In the genomic region with DNA sequence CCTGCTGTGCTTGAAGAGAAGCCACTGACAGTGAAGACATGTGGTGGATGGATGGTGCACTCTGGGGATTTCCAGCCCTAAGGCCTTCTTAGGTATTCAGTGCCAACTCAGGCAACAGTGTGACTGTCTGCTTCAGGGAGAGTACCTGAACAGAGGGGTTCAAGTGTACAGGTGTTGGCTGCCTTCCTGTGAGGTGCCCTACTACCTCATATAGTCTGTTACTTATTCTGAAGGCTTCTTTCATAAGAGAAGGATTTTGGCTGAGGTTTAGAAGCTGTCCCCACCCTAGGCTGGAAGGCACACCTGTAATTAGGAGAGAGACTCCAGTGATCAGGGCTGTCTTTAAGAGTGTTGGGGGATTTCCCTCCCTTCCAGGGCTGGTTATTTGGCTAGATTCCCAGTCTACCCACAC, we compare ENCODE assay signal across 14 cellular contexts. TPM values are rescaled to one million over a fixed set of nuclear protein-coding genes. Genes with fewer than 3 reads are reported as not detected.
DNase-seq lines count a peak whose midpoint lies in the region; ATAC-seq and TF ChIP-seq lines count a peak whose summit lies in the region.
"Had no signal": no experiment of that assay in that cellular context is flagged by ENCODE, and none has a peak within 500 bp of the region (broad histone marks: within the 10 kb centered on the region; RNA-seq: fewer than 3 reads in every experiment).

No MANE protein-coding gene starts in this region.

- intact Hi-C loops in ascending aorta (cut with DNase I): no loop called here

- no peak overlapping the region for H3K4me3 ChIP-seq in KMS-11 (IDR thresholded peaks at IDR 0.05; ENCODE audit: insufficient read depth, low read depth, low read length)
- no peak overlapping the region for H3K4me3 ChIP-seq in ascending aorta
- H3K4me3 ChIP-seq: pancreas, SJCRH30, tibial artery had no signal

- H3K36me3 ChIP-seq in KMS-11 (ENCODE audit: insufficient read depth) (no peaks in the 10 kb centered on the region), ascending aorta (no peaks in the 10 kb centered on the region)
- H3K36me3 ChIP-seq: pancreas, SJCRH30, tibial artery had no signal

- H3K4me2 ChIP-seq in KMS-11: peak overlapping the region; percentile 60

- peak overlapping the region; percentile 55 for H3K27ac ChIP-seq in KMS-11
- no peak overlapping the region for H3K27ac ChIP-seq in ascending aorta
- H3K27ac ChIP-seq: C4-2B, pancreas, SJCRH30, tibial artery had no signal

- H3K9me3 ChIP-seq in ascending aorta: peaks cover 0 to 1% of the 10 kb centered on the region in 2 donors
- H3K9me3 ChIP-seq: pancreas, SJCRH30 had no signal

- no peak overlapping the region; the same call in 1 of the 2 replicates for H3K9ac ChIP-seq in KMS-11

- ATAC-seq in GM18870 (IDR thresholded peaks at IDR 0.05; ENCODE audit: unreplicated experiment) (peak; percentile 72), HG02623 (IDR thresholded peaks at IDR 0.05; ENCODE audit: unreplicated experiment) (peak; percentile 54), HG03025 (IDR thresholded peaks at IDR 0.05; ENCODE audit: low FRiP score, unreplicated experiment) (no peak)
- ATAC-seq: left lobe of liver had no signal

- H4K20me1 ChIP-seq in KMS-11 (ENCODE audit: insufficient read depth): no peaks in the 10 kb centered on the region

- no peak for TF ChIP-seq CTCF in KMS-11 (conservative IDR thresholded peaks at IDR 0.05; ENCODE audit: low read depth, low read length)
- no peak for TF ChIP-seq CTCF in ascending aorta (IDR thresholded peaks at IDR 0.05)

- no peaks in the 10 kb centered on the region for H3K27me3 ChIP-seq in KMS-11 (ENCODE audit: insufficient read depth, low read depth)
- H3K27me3 ChIP-seq in ascending aorta: no peaks in the 10 kb centered on the region
- H3K27me3 ChIP-seq: SJCRH30, tibial artery had no signal

- H3K79me2 ChIP-seq in KMS-11 (ENCODE audit: insufficient read depth, low read depth): no peaks in the 10 kb centered on the region

- DNase-seq in Daoy (ENCODE audit: low read depth) (peak; percentile 9), H4 (ENCODE audit: low spot score) (no peak), ascending aorta (ENCODE audit: low spot score in 2 of 2) (no peak), GM19240 (ENCODE audit: insufficient read length, low spot score) (no peak)
- DNase-seq: pancreas, SJCRH30, tibial artery had no signal

- H2AFZ ChIP-seq in KMS-11 (ENCODE audit: low read depth): peak overlapping the region; percentile 12; the same call in 1 of the 2 replicates

- H3K4me1 ChIP-seq in KMS-11 (ENCODE audit: low read depth, poor library complexity, severe bottlenecking): peaks cover 30% of the 10 kb centered on the region
- H3K4me1 ChIP-seq in ascending aorta: no peaks in the 10 kb centered on the region
- H3K4me1 ChIP-seq: pancreas, SJCRH30, tibial artery had no signal

RNA-seq across cellular contexts. Expression of a gene that starts 1.8 kb away (rescaled TPM):
- total RNA-seq in Daoy (2014; rRNA removed; shearing (Covaris generic)): not detected in 2 replicates
- not detected in 2 replicates for total RNA-seq in H4 (2014; rRNA removed; shearing (Covaris generic))
- not detected for total RNA-seq in ascending aorta
- total RNA-seq: HT1080, left lobe of liver, pancreas, SJCRH30 had no signal
